In the genomic region with DNA sequence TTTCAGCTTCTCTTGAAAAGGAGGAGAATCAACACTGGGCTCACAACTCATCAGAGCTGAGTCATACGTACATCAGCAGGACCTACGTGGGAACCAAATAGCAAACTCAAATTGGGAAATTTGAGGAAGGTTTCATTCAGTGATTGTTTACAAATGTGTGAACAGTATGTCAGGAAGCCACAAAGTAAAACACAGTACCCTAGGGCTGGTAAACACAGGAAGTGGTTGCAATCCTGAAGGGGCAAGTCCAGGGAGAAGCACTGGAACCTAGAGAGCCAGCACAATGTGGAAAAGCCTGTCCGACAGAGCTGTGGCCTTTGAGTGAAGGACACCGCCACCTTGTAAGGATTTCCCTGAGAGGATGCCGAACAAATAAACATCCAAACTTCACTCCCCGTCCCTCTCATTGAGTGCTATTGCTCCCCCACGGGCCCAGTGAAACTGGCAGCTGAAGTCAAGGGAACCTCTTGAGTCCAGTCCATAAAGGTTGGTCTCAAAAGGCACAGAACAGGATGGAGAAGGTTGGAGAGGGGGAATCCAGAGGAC, we compare ENCODE assay signal across 10 cellular contexts. TPM values are rescaled to one million over a fixed set of nuclear protein-coding genes. Genes with fewer than 3 reads are reported as not detected.
A peak's percentile ranks its signal among the peaks of the same experiment; 100 is the strongest.
DNase-seq lines count a peak whose midpoint lies in the region; ATAC-seq and TF ChIP-seq lines count a peak whose summit lies in the region.
"Had no signal": no experiment of that assay in that cellular context is flagged by ENCODE, and none has a peak within 500 bp of the region (broad histone marks: within the 10 kb centered on the region; RNA-seq: fewer than 3 reads in every experiment).

No MANE protein-coding gene starts in this region.

- no peak overlapping the region for H3K4me3 Mint-ChIP-seq in endothelial cell (ENCODE audit: unreplicated experiment)
- H3K4me3 Mint-ChIP-seq: memory B cell had no signal

- in situ Hi-C loops in G401 (cut with HindIII; ENCODE audit: low sequenced_read_pairs) = no loop called here

- no peaks in the 10 kb centered on the region for H3K27me3 ChIP-seq in skeletal muscle satellite cell (ENCODE audit: control insufficient read depth, insufficient read depth, low read length)
- no peaks in the 10 kb centered on the region for H3K27me3 ChIP-seq in body of pancreas

- peak overlapping the region; percentile 48 for H3K4me2 ChIP-seq in skeletal muscle satellite cell (ENCODE audit: low read length)

- no peak for TF ChIP-seq CTCF in RWPE1 (conservative IDR thresholded peaks at IDR 0.05; ENCODE audit: low read depth)
- no peak for TF ChIP-seq CTCF in endothelial cell (IDR thresholded peaks at IDR 0.05; ENCODE audit: unreplicated experiment)
- no peak for TF ChIP-seq CTCF in body of pancreas (IDR thresholded peaks at IDR 0.05)

- no peaks in the 10 kb centered on the region for H3K9me3 Mint-ChIP-seq in endothelial cell (ENCODE audit: unreplicated experiment)
- H3K9me3 Mint-ChIP-seq: memory B cell had no signal

- H3K36me3 Mint-ChIP-seq in endothelial cell (ENCODE audit: low read depth, unreplicated experiment) = no peaks in the 10 kb centered on the region
- H3K36me3 Mint-ChIP-seq: memory B cell had no signal

- DNase-seq in SIG-M5 treated with dmso at 0.1 percent for 504 hours (lab: John Stamatoyannopoulos, UW; ENCODE audit: unreplicated experiment) (peak; percentile 42), SIG-M5 (lab: John Stamatoyannopoulos, UW) (no peak), RWPE1 (ENCODE audit: low spot score) (peak; percentile 94), endothelial cell (ENCODE audit: low spot score) (no peak), G401 (ENCODE audit: low spot score) (no peak), body of pancreas (no peak)
- DNase-seq: NCI-H1417 treated with DMSO at 0.1 percent for 48 hours had no signal

- TF ChIP-seq POLR2A in body of pancreas (IDR thresholded peaks at IDR 0.05) = no peak

- no peaks in the 10 kb centered on the region for H3K27me3 Mint-ChIP-seq in endothelial cell (ENCODE audit: unreplicated experiment)

- ATAC-seq in HG02642 (IDR thresholded peaks at IDR 0.05; ENCODE audit: poor library complexity, unreplicated experiment) (no peak), body of pancreas (no peak)

- peaks cover 42% of the 10 kb centered on the region for H3K4me1 ChIP-seq in skeletal muscle satellite cell (ENCODE audit: control insufficient read depth, insufficient read depth, low read length)
- no peaks in the 10 kb centered on the region for H3K4me1 ChIP-seq in body of pancreas

- POLR2A ChIA-PET in RWPE1 (lab: Yijun Ruan, JAX; ENCODE audit: low non-redundant PET) = no interaction called here

- CTCF ChIA-PET in RWPE1 (lab: Yijun Ruan, JAX) = interaction anchor here (0.6 to 0.7 kb wide), 3 partner anchors 106 to 524 kb away, joined by 3 to 4 read pairs (median 3); no protein-coding TSS in a partner anchor

- peak overlapping the region; percentile 91 for H3K27ac Mint-ChIP-seq in endothelial cell (ENCODE audit: unreplicated experiment)
- H3K27ac Mint-ChIP-seq: memory B cell had no signal

- no peaks in the 10 kb centered on the region for H3K36me3 ChIP-seq in skeletal muscle satellite cell (ENCODE audit: insufficient read depth, low read length)
- H3K36me3 ChIP-seq in body of pancreas (replicated peaks in 1 of 2; ENCODE audit: insufficient read depth in 1 of 2, low read depth in 2 of 2) = no peaks in the 10 kb centered on the region

- peaks cover 8% of the 10 kb centered on the region for H3K4me1 Mint-ChIP-seq in endothelial cell (ENCODE audit: unreplicated experiment)
- H3K4me1 Mint-ChIP-seq: memory B cell had no signal

- H3K27ac ChIP-seq in RWPE1 (peak overlapping the region; percentile 79), body of pancreas (no peak overlapping the region)

- 73 to 75% methylated on average over 7 of the region's 7 CpGs for WGBS in body of pancreas, 2 donors

- no peaks in the 10 kb centered on the region for H3K9me3 ChIP-seq in skeletal muscle satellite cell (replicated peaks; ENCODE audit: low read length)
- no peaks in the 10 kb centered on the region for H3K9me3 ChIP-seq in body of pancreas

- peak overlapping the region; percentile 32 for H3K4me3 ChIP-seq in skeletal muscle satellite cell (ENCODE audit: low read length)
- H3K4me3 ChIP-seq in body of pancreas = no peak overlapping the region

- H3K9ac ChIP-seq in skeletal muscle satellite cell (ENCODE audit: low read depth, low read length) = peak overlapping the region; percentile 64

- intact Hi-C loops in body of pancreas (cut with DNase I) = no loop called here

RNA-seq across cellular contexts. Expression of a gene that starts 26.7 kb away (rescaled TPM):
- total RNA-seq in endothelial cell (ENCODE audit: unreplicated experiment) = 35.3 TPM
- total RNA-seq in skeletal muscle satellite cell (2012; rRNA removed) = 26.1 and 26.9 TPM in 2 replicates
- 7.3 and 11.0 TPM in 2 replicates for total RNA-seq in G401 (2014; rRNA removed; shearing (Covaris generic))
- 10 to 100 TPM; 20.8 to 27.5 TPM for total RNA-seq in body of pancreas

Comparison
In these comparisons a context has a peak if more than half of its experiments do, and no peak if none do; other contexts are left out.
1. DNase-seq: peak in SIG-M5 treated with dmso at 0.1 percent for 504 hours (single experiment) and RWPE1 (single experiment); none in SIG-M5 (single experiment), endothelial cell (single experiment), G401 (single experiment) and body of pancreas (0 of 4).